In genomic region chr12:4276524-4277204, GRCh38 we compare ENCODE assay signal across 8 cellular contexts. TPM values are rescaled to one million over a fixed set of nuclear protein-coding genes. Genes with fewer than 3 reads are reported as not detected.
A peak's percentile ranks its signal among the peaks of the same experiment; 100 is the strongest.
DNase-seq lines count a peak whose midpoint lies in the region; ATAC-seq and TF ChIP-seq lines count a peak whose summit lies in the region.

No MANE protein-coding gene starts in this region.

- H3K27me3 ChIP-seq in heart right ventricle (peaks cover 0 to 45% (median 0%) of the 10 kb centered on the region in 7 donors), psoas muscle (ENCODE audit: insufficient read depth in 3 of 3, low read length in 2 of 3) (peaks cover 0 to 52% (median 29%) of the 10 kb centered on the region in 3 donors), aorta (ENCODE audit: control insufficient read depth in 1 of 2, insufficient read depth in 2 of 2, low read length in 1 of 2) (no peaks in the 10 kb centered on the region)

- H3K4me3 ChIP-seq in heart right ventricle: peak overlapping the region in 7 of 10 donors; percentile 63 to 95 (median 92)
- H3K4me3 ChIP-seq in psoas muscle: peak overlapping the region; percentile 69
- no peak overlapping the region for H3K4me3 ChIP-seq in aorta (ENCODE audit: low read length in 2 of 2)

- 4 to 5% methylated on average over 10 of the region's 10 CpGs for WGBS in heart right ventricle, 2 donors
- WGBS in psoas muscle, 3 donors: 5 to 6% (median 5%) methylated on average over 10 of the region's 10 CpGs
- WGBS in aorta, 2 donors: 6 to 9% methylated on average over 10 of the region's 10 CpGs

- H3K27ac ChIP-seq in heart right ventricle (peak overlapping the region in 9 of 10 donors; percentile 81 to 98 (median 96)), psoas muscle (no peak overlapping the region), aorta (ENCODE audit: low read depth in 1 of 2, low read length in 2 of 2) (peak overlapping the region; percentile 14 to 45)

- H3K4me1 ChIP-seq in heart right ventricle (peaks cover 17 to 84% (median 73%) of the 10 kb centered on the region in 9 donors), psoas muscle (peaks cover 37% of the 10 kb centered on the region), aorta (ENCODE audit: control insufficient read depth in 1 of 2, insufficient read depth in 2 of 2, low read length in 2 of 2) (no peaks in the 10 kb centered on the region)

- ATAC-seq in heart right ventricle (peak; percentile 19 to 56 (median 44)), psoas muscle (peak; percentile 64 to 78 (median 74)), aorta (ENCODE audit: low FRiP score) (peak; percentile 84)

- DNase-seq in Ammon's horn (ENCODE audit: low spot score) (peak; percentile 93), GM20000 (ENCODE audit: low spot score) (peak; percentile 82), NCI-H1092 (lab: John Stamatoyannopoulos, UW) (peak; percentile 70), T-helper 1 cell (peak; percentile 64 to 90 (median 80)), amniotic epithelial cell (ENCODE audit: low read depth) (peak; percentile 82), heart right ventricle (peak; percentile 72 to 93), psoas muscle (peak; percentile 77 to 86), aorta (peak; percentile 89 to 91)

- H3K36me3 ChIP-seq in heart right ventricle (peaks cover 0 to 54% (median 17%) of the 10 kb centered on the region in 9 donors), psoas muscle (ENCODE audit: insufficient read depth in 1 of 2, low read depth in 1 of 2) (no peaks in the 10 kb centered on the region), aorta (ENCODE audit: control insufficient read depth in 1 of 2, insufficient read depth in 2 of 2, low read length in 1 of 2) (peaks cover 0 to 4% of the 10 kb centered on the region in 2 donors)

- no peaks in the 10 kb centered on the region for H3K9me3 ChIP-seq in heart right ventricle
- no peaks in the 10 kb centered on the region for H3K9me3 ChIP-seq in psoas muscle
- no peaks in the 10 kb centered on the region for H3K9me3 ChIP-seq in aorta (ENCODE audit: control insufficient read depth, low read length)

- intact Hi-C loops in heart right ventricle (cut with DNase I): loop anchor here (1.0 to 10.0 kb wide), 15 partner anchors 132 to 394 kb away; no protein-coding TSS in a partner anchor
- intact Hi-C loops in psoas muscle (cut with DNase I): loop anchor here (1.0 to 5.0 kb wide), 7 partner anchors 169 to 976 kb away; no protein-coding TSS in a partner anchor
- intact Hi-C loops in aorta (cut with DNase I): loop anchor here (1.0 to 5.0 kb wide), 6 partner anchors 169 to 404 kb away; partner anchors contain the start of gene PARP11 (in 1 of the 2)

- TF ChIP-seq CTCF in GM20000 (IDR thresholded peaks at IDR 0.05; ENCODE audit: extremely low read depth, missing control alignments) (peak; percentile 58), heart right ventricle (IDR thresholded peaks at IDR 0.05) (peak; percentile 73 to 92 (median 90)), psoas muscle (IDR thresholded peaks at IDR 0.05) (peak; percentile 88)

RNA-seq across cellular contexts. Expression of gene CCND2, which starts 3.1 kb away (rescaled TPM):
- total RNA-seq in heart right ventricle: 100 to 1,000 TPM; 176 to 515 (median 381) TPM
- polyA plus RNA-seq in heart right ventricle: 10 to 100 TPM; 27.5 to 28.4 TPM
- 10 to 100 TPM in 1 of 4 donors, 1 to 10 TPM in 3; 3.3 to 10.1 (median 6.2) TPM for total RNA-seq in psoas muscle
- under 1 TPM; 0.31 to 0.68 (median 0.58) TPM for polyA plus RNA-seq in psoas muscle
- total RNA-seq in aorta: 100 to 1,000 TPM; 135 to 170 TPM
- 10 to 100 TPM; 17.1 to 18.9 TPM for polyA plus RNA-seq in aorta

RNA-seq across cellular contexts. Expression of gene TIGAR, which starts 44.3 kb away (rescaled TPM):
- total RNA-seq in heart right ventricle (10 to 100 TPM; 10.9 to 15.5 (median 13.7) TPM), psoas muscle (10 to 100 TPM; 10.9 to 17.3 (median 11.8) TPM), aorta (10 to 100 TPM in 1 of 2 donors, 1 to 10 TPM in 1; 7.2 to 10.5 TPM)
- polyA plus RNA-seq in heart right ventricle (1 to 10 TPM; 3.7 to 5.4 TPM), psoas muscle (10 to 100 TPM in 1 of 3 donors, 1 to 10 TPM in 2; 6.3 to 20.0 (median 8.1) TPM), aorta (1 to 10 TPM; 2.9 to 4.6 TPM)

Comparison
In these comparisons a context has a peak if more than half of its experiments do, and no peak if none do; other contexts are left out.
1. H3K4me3 ChIP-seq: peak in heart right ventricle (7 of 10) and psoas muscle (single experiment); none in aorta (0 of 2).
2. RNA of gene CCND2, which starts 3.1 kb away (total RNA-seq): 176 to 515 TPM in heart right ventricle and 135 to 170 TPM in aorta; 3.3 to 10.1 TPM in psoas muscle; every median in the first group is over 10 times any median in the second.
3. Peak in every context shown above with its lines, with median percentiles within 50 percentile points of each other: DNase-seq, CTCF ChIP-seq and ATAC-seq.